ENCODE assay signal across 21 cellular contexts in the genomic region with DNA sequence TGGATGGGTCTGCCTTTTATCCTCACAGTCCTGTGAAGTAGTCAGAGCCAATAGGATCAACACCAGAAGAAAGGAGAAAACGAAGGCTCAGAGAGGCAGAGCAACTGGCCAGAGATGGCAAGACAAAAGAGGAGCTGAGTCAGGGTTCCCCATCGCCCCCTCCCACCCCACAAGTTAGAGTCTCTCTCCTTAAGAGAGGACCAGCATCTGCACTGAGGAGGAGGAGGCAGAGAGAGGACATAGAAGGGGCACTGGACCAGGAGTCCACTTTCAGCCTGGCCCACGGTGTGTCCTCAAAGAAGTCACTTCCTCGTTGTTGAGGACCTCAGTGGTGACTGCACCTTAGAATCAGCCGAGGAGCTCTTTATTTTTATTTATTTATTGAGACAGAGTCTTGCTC. TPM values are rescaled to one million over a fixed set of nuclear protein-coding genes. Genes with fewer than 3 reads are reported as not detected.
A peak's percentile ranks its signal among the peaks of the same experiment; 100 is the strongest.
DNase-seq lines count a peak whose midpoint lies in the region; ATAC-seq, FAIRE-seq and TF ChIP-seq lines count a peak whose summit lies in the region.
"Had no signal": no experiment of that assay in that cellular context is flagged by ENCODE, and none has a peak within 500 bp of the region (broad histone marks: within the 10 kb centered on the region; RNA-seq: fewer than 3 reads in every experiment).

No MANE protein-coding gene starts in this region.

- ATAC-seq in memory B cell (ENCODE audit: low read depth) (no peak), HG03354 (IDR thresholded peaks at IDR 0.05; ENCODE audit: poor library complexity, severe bottlenecking, unreplicated experiment) (no peak)
- ATAC-seq: body of pancreas, gastrocnemius medialis, mucosa of descending colon had no signal

- peaks cover 29% of the 10 kb centered on the region for H3K36me3 Mint-ChIP-seq in T-helper 1 cell treated with Interleukin-12 subunit alpha and Interleukin-12 subunit beta and Interleukin-4 antibody, amounts not matched to agents 30 μg/mL and 1 μg/mL, for 36 hours (ENCODE audit: low read depth)
- peaks cover 20% of the 10 kb centered on the region for H3K36me3 Mint-ChIP-seq in activated T-helper 1 cell treated with anti-CD3 and anti-CD28 coated beads, Interleukin-12 subunit alpha, Interleukin-12 subunit beta, Interleukin-2, Interleukin-4 antibody, amounts not matched to agents 30 ng/mL and 10 ng/mL and 1 ng/mL, durations not matched to agents 14 hours and 24 hours and 36 hours (ENCODE audit: low read depth)
- H3K36me3 Mint-ChIP-seq in memory B cell, result peaks cover 9% of the 10 kb centered on the region
- H3K36me3 Mint-ChIP-seq in T-helper 2 cell treated with Interferon-gamma antibody and Interleukin-4, amounts not matched to agents 5 μg/mL and 100 μg/mL, for 36 hours (ENCODE audit: low read depth), result peaks cover 38% of the 10 kb centered on the region

- H3K9me3 Mint-ChIP-seq in T-helper 1 cell treated with Interleukin-12 subunit alpha and Interleukin-12 subunit beta and Interleukin-4 antibody, amounts not matched to agents 30 μg/mL and 1 μg/mL, for 36 hours, result no peaks in the 10 kb centered on the region
- no peaks in the 10 kb centered on the region for H3K9me3 Mint-ChIP-seq in activated T-helper 1 cell treated with anti-CD3 and anti-CD28 coated beads, Interleukin-12 subunit alpha, Interleukin-12 subunit beta, Interleukin-2, Interleukin-4 antibody, amounts not matched to agents 30 ng/mL and 10 ng/mL and 1 ng/mL, durations not matched to agents 14 hours and 24 hours and 36 hours
- no peaks in the 10 kb centered on the region for H3K9me3 Mint-ChIP-seq in memory B cell
- H3K9me3 Mint-ChIP-seq in T-helper 2 cell treated with Interferon-gamma antibody and Interleukin-4, amounts not matched to agents 5 μg/mL and 100 μg/mL, for 36 hours, result no peaks in the 10 kb centered on the region
- H3K9me3 Mint-ChIP-seq: endodermal cell had no signal

- FAIRE-seq in H54 (lab: Jason Lieb, UNC), result no peak
- FAIRE-seq: GM19239, islet of Langerhans had no signal

- intact Hi-C loops in activated T-helper 1 cell treated with anti-CD3 and anti-CD28 coated beads, Interleukin-12 subunit alpha, Interleukin-12 subunit beta, Interleukin-2, Interleukin-4 antibody, amounts not matched to agents 30 ng/mL and 10 ng/mL and 1 ng/mL, durations not matched to agents 14 hours and 24 hours and 36 hours (cut with micrococcal nuclease), result loop anchor here (10.0 kb wide), 1 partner anchor 1672 kb away; the partner anchor contains the start of gene EIF4EBP2

- no peak for TF ChIP-seq POLR2A in H54 (IDR thresholded peaks at IDR 0.05; ENCODE audit: low read depth, low read length)

- H3K4me1 Mint-ChIP-seq in T-helper 1 cell treated with Interleukin-12 subunit alpha and Interleukin-12 subunit beta and Interleukin-4 antibody, amounts not matched to agents 30 μg/mL and 1 μg/mL, for 36 hours (ENCODE audit: low read depth), result peaks cover 52% of the 10 kb centered on the region
- H3K4me1 Mint-ChIP-seq in activated T-helper 1 cell treated with anti-CD3 and anti-CD28 coated beads, Interleukin-12 subunit alpha, Interleukin-12 subunit beta, Interleukin-2, Interleukin-4 antibody, amounts not matched to agents 30 ng/mL and 10 ng/mL and 1 ng/mL, durations not matched to agents 14 hours and 24 hours and 36 hours (ENCODE audit: low read depth), result peaks cover 61% of the 10 kb centered on the region
- peaks cover 49% of the 10 kb centered on the region for H3K4me1 Mint-ChIP-seq in memory B cell
- H3K4me1 Mint-ChIP-seq in T-helper 2 cell treated with Interferon-gamma antibody and Interleukin-4, amounts not matched to agents 5 μg/mL and 100 μg/mL, for 36 hours (ENCODE audit: low read depth), result peaks cover 38% of the 10 kb centered on the region

- DNase-seq in T-helper 1 cell (no peak), 8988T (peak; percentile 8), memory B cell (ENCODE audit: low spot score in 2 of 2) (no peak), H54 (ENCODE audit: insufficient read length, low spot score) (no peak)
- no peak for DNase-seq in activated T-helper 1 cell treated with anti-CD3 and anti-CD28 coated beads, Interleukin-12 subunit alpha, Interleukin-12 subunit beta, Interleukin-2, Interleukin-4 antibody, amounts not matched to agents 30 ng/mL and 10 ng/mL and 1 ng/mL, durations not matched to agents 14 hours and 24 hours and 36 hours (ENCODE audit: low spot score)
- no peak for DNase-seq in T-helper 2 cell treated with Interferon-gamma antibody and Interleukin-4, amounts not matched to agents 5 μg/mL and 100 μg/mL, for 36 hours (ENCODE audit: low spot score)
- DNase-seq: activated CD4-positive, CD25-positive, alpha-beta regulatory T cell treated with anti-CD3 and anti-CD28 coated beads, Interleukin-2, amount 50 U/mL, for 72 hours; body of pancreas; Calu3; colonic mucosa; endodermal cell; esophagus squamous epithelium; gastrocnemius medialis; NCI-H187 treated with DMSO at 0.1 percent for 48 hours; stimulated activated CD4-positive, alpha-beta T cell treated with anti-CD3 and anti-CD28 coated beads, Interleukin-2, amount 100 ng/mL, for 24 hours; stimulated activated naive CD4-positive, alpha-beta T cell treated with Interleukin-2 at 50 U/mL for 16 hours had no signal

- H3K27me3 Mint-ChIP-seq in T-helper 1 cell treated with Interleukin-12 subunit alpha and Interleukin-12 subunit beta and Interleukin-4 antibody, amounts not matched to agents 30 μg/mL and 1 μg/mL, for 36 hours (ENCODE audit: low read depth), result no peaks in the 10 kb centered on the region
- no peaks in the 10 kb centered on the region for H3K27me3 Mint-ChIP-seq in activated T-helper 1 cell treated with anti-CD3 and anti-CD28 coated beads, Interleukin-12 subunit alpha, Interleukin-12 subunit beta, Interleukin-2, Interleukin-4 antibody, amounts not matched to agents 30 ng/mL and 10 ng/mL and 1 ng/mL, durations not matched to agents 14 hours and 24 hours and 36 hours (ENCODE audit: insufficient read depth)
- no peaks in the 10 kb centered on the region for H3K27me3 Mint-ChIP-seq in memory B cell
- no peaks in the 10 kb centered on the region for H3K27me3 Mint-ChIP-seq in T-helper 2 cell treated with Interferon-gamma antibody and Interleukin-4, amounts not matched to agents 5 μg/mL and 100 μg/mL, for 36 hours (ENCODE audit: low read depth)

- no peak overlapping the region for H3K4me3 Mint-ChIP-seq in T-helper 1 cell treated with Interleukin-12 subunit alpha and Interleukin-12 subunit beta and Interleukin-4 antibody, amounts not matched to agents 30 μg/mL and 1 μg/mL, for 36 hours
- H3K4me3 Mint-ChIP-seq in activated T-helper 1 cell treated with anti-CD3 and anti-CD28 coated beads, Interleukin-12 subunit alpha, Interleukin-12 subunit beta, Interleukin-2, Interleukin-4 antibody, amounts not matched to agents 30 ng/mL and 10 ng/mL and 1 ng/mL, durations not matched to agents 14 hours and 24 hours and 36 hours, result no peak overlapping the region
- no peak overlapping the region for H3K4me3 Mint-ChIP-seq in memory B cell
- H3K4me3 Mint-ChIP-seq in T-helper 2 cell treated with Interferon-gamma antibody and Interleukin-4, amounts not matched to agents 5 μg/mL and 100 μg/mL, for 36 hours, result no peak overlapping the region
- H3K4me3 Mint-ChIP-seq: endodermal cell had no signal

- H3K27ac Mint-ChIP-seq in T-helper 1 cell treated with Interleukin-12 subunit alpha and Interleukin-12 subunit beta and Interleukin-4 antibody, amounts not matched to agents 30 μg/mL and 1 μg/mL, for 36 hours, result peak overlapping the region; percentile 46
- peak overlapping the region; percentile 72 for H3K27ac Mint-ChIP-seq in activated T-helper 1 cell treated with anti-CD3 and anti-CD28 coated beads, Interleukin-12 subunit alpha, Interleukin-12 subunit beta, Interleukin-2, Interleukin-4 antibody, amounts not matched to agents 30 ng/mL and 10 ng/mL and 1 ng/mL, durations not matched to agents 14 hours and 24 hours and 36 hours
- H3K27ac Mint-ChIP-seq in memory B cell, result peak overlapping the region; percentile 51
- H3K27ac Mint-ChIP-seq in T-helper 2 cell treated with Interferon-gamma antibody and Interleukin-4, amounts not matched to agents 5 μg/mL and 100 μg/mL, for 36 hours, result no peak overlapping the region
- H3K27ac Mint-ChIP-seq: endodermal cell had no signal

RNA-seq across cellular contexts. Expression of gene SPOCK2, which starts 11.6 kb away (rescaled TPM):
- 139 and 142 TPM in 2 replicates for total RNA-seq in activated T-helper 1 cell treated with anti-CD3 and anti-CD28 coated beads, Interleukin-12 subunit alpha, Interleukin-12 subunit beta, Interleukin-2, Interleukin-4 antibody, amounts not matched to agents 30 ng/mL and 10 ng/mL and 1 ng/mL, durations not matched to agents 14 hours and 24 hours and 36 hours
